22 cellular contexts compared by ENCODE assay signal in the genomic region with DNA sequence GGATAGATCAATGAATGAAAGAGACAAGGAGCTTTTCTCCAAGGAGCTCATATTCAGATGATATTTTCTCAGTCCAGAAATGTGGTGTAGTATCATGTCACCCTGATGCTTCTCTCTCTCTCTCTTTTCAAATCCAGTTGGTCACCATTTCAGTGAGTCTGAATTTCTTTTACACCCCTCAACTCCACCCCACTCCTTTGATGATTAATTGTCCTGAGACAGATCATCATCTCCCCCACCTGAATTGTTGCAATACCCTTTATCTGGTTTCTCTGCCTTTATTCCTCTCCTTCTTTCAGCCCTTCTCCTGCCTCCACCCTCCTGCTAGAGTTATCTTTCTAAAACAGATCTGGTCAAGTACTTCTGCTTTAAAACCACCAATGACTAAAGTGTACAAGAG.
"Had no signal": no experiment of that assay in that cellular context is flagged by ENCODE, and none has a peak within 500 bp of the region (broad histone marks: within the 10 kb centered on the region; RNA-seq: fewer than 3 reads in every experiment).

No MANE protein-coding gene starts in this region.

- H3K27me3 Mint-ChIP-seq: stimulated activated naive B cell treated with anti-CD40 and anti-IgM and Interleukin-4, amounts not matched to agents 10 μg/mL and 1 μg/mL and 100 μg/mL, for 72 hours; stimulated activated naive CD8-positive, alpha-beta T cell treated with anti-CD3 and anti-CD28 coated beads, Interleukin-15, amount 100 ng/mL, for 72 hours had no signal

- ATAC-seq: heart left ventricle; left lobe of liver; natural killer cell; stimulated activated naive B cell treated with anti-CD40 and anti-IgM and Interleukin-4, amounts not matched to agents 10 μg/mL and 1 μg/mL and 100 μg/mL, for 72 hours; stimulated activated naive CD8-positive, alpha-beta T cell treated with anti-CD3 and anti-CD28 coated beads, Interleukin-15, amount 100 ng/mL, for 72 hours had no signal

- H3K4me1 ChIP-seq: heart left ventricle, neural progenitor cell, right atrium auricular region, sigmoid colon, testis, tibial nerve had no signal

- H3K36me3 ChIP-seq: heart left ventricle, neural progenitor cell, ovary, right atrium auricular region, sigmoid colon, tibial nerve had no signal

- H2AFZ ChIP-seq: neural progenitor cell had no signal

- H3K27ac Mint-ChIP-seq: mesothelial cell of epicardium; natural killer cell; neural progenitor cell; stimulated activated naive B cell treated with anti-CD40 and anti-IgM and Interleukin-4, amounts not matched to agents 10 μg/mL and 1 μg/mL and 100 μg/mL, for 72 hours; stimulated activated naive CD8-positive, alpha-beta T cell treated with anti-CD3 and anti-CD28 coated beads, Interleukin-15, amount 100 ng/mL, for 72 hours had no signal

- H3K4me3 Mint-ChIP-seq: mesothelial cell of epicardium; natural killer cell; neural progenitor cell; stimulated activated naive B cell treated with anti-CD40 and anti-IgM and Interleukin-4, amounts not matched to agents 10 μg/mL and 1 μg/mL and 100 μg/mL, for 72 hours; stimulated activated naive CD8-positive, alpha-beta T cell treated with anti-CD3 and anti-CD28 coated beads, Interleukin-15, amount 100 ng/mL, for 72 hours had no signal

- H3K4me1 Mint-ChIP-seq: natural killer cell; neural progenitor cell; stimulated activated naive B cell treated with anti-CD40 and anti-IgM and Interleukin-4, amounts not matched to agents 10 μg/mL and 1 μg/mL and 100 μg/mL, for 72 hours; stimulated activated naive CD8-positive, alpha-beta T cell treated with anti-CD3 and anti-CD28 coated beads, Interleukin-15, amount 100 ng/mL, for 72 hours had no signal

- H3K9me3 ChIP-seq: heart left ventricle, ovary, right atrium auricular region, sigmoid colon, testis, tibial nerve had no signal

- H3K4me3 ChIP-seq: dorsolateral prefrontal cortex, heart left ventricle, neural progenitor cell, ovary, right atrium auricular region, sigmoid colon, skin epidermis, testis, tibial nerve had no signal

- H3K36me3 Mint-ChIP-seq: mesothelial cell of epicardium; natural killer cell; neural progenitor cell; stimulated activated naive B cell treated with anti-CD40 and anti-IgM and Interleukin-4, amounts not matched to agents 10 μg/mL and 1 μg/mL and 100 μg/mL, for 72 hours had no signal

- H3K9ac ChIP-seq: neural progenitor cell had no signal

- H3K9me3 Mint-ChIP-seq: neural progenitor cell; stimulated activated naive CD8-positive, alpha-beta T cell treated with anti-CD3 and anti-CD28 coated beads, Interleukin-15, amount 100 ng/mL, for 72 hours had no signal

- H3K27ac ChIP-seq: dorsolateral prefrontal cortex, heart left ventricle, neural progenitor cell, ovary, right atrium auricular region, sigmoid colon, skin epidermis, testis, tibial nerve had no signal

- H3K4me2 ChIP-seq: neural progenitor cell had no signal

- DNase-seq: cortex of kidney; dorsolateral prefrontal cortex; effector CD8-positive, alpha-beta T cell; foreskin melanocyte; heart left ventricle; hippocampal formation; kidney glomerular epithelial cell; natural killer cell; nucleus accumbens; ovary; sigmoid colon; stimulated activated CD4-positive, alpha-beta T cell treated with anti-CD3 and anti-CD28 coated beads, Interleukin-2, amount 100 ng/mL, for 24 hours; stimulated activated CD4-positive, alpha-beta T cell treated with anti-CD3 and anti-CD28 coated beads, Interleukin-4, amount 100 ng/mL, for 4 hours; stimulated activated naive B cell treated with anti-CD40 and anti-IgM and Interleukin-4, amounts not matched to agents 10 μg/mL and 1 μg/mL and 100 μg/mL, for 72 hours; stimulated activated naive CD8-positive, alpha-beta T cell treated with anti-CD3 and anti-CD28 coated beads, Interleukin-15, amount 100 ng/mL, for 72 hours; testis had no signal

- H3K27me3 ChIP-seq: heart left ventricle, neural progenitor cell, ovary, right atrium auricular region, sigmoid colon, testis, tibial nerve had no signal
